Comparison of ENCODE assay signal across 1 cellular context in the genomic region with DNA sequence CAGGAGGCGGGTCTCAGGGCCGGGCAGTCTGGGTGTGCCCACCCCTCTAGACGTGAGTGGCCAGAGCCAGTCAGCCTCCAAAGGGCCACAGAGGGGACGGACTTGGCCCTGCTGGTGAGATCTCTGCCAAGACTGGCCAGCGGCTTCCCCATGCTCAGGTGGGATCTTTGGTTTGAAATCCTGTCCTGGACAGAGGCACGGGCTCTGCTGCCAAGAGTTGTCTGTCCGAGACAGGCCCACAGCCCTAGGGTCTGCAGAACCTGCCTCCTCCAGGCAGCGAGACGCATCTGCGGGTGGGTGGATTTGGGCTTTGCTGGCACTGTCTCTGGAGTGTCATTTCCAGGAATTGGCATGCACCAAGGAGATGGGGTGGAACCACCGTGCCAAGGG.
TF ChIP-seq lines count a peak whose summit lies in the region.

No MANE protein-coding gene starts in this region.

TF ChIP-seq in GM23338, 12 proteins besides CTCF, POLR2A, EP300 and RAD21:
- TF ChIP-seq ZNF114 (CRISPR knock-in tag; IDR thresholded peaks at IDR 0.05): no peak
- TF ChIP-seq ZNF331 (CRISPR knock-in tag; IDR thresholded peaks at IDR 0.05; ENCODE audit: low read depth): no peak
- no peak for TF ChIP-seq EZH2 (IDR thresholded peaks at IDR 0.05; ENCODE audit: low read depth, unreplicated experiment)
- TF ChIP-seq EZH2phosphoT487 (IDR thresholded peaks at IDR 0.05; ENCODE audit: unreplicated experiment): no peak
- no peak for TF ChIP-seq JUNB (IDR thresholded peaks at IDR 0.05; ENCODE audit: unreplicated experiment)
